In the genomic region with DNA sequence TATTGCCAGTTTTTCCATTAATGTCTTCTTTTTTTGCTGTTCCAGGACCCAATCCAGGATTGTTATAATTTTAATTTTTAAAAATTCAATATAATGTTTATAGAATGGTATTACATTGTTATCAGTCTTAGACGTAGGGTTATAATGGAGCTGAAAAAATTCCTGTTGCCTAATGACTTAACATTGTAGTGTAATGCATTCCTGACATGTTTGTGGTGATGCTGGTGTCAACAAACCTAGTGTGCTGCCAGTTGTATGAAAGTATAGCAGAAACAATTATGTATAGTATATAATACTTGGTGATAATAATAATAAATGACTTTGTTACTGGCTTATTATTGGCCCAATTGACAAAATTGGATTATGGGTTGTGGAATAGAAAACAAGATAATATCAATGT, we compare ENCODE assay signal across 20 cellular contexts. TPM values are rescaled to one million over a fixed set of nuclear protein-coding genes. Genes with fewer than 3 reads are reported as not detected.
DNase-seq lines count a peak whose midpoint lies in the region; ATAC-seq and TF ChIP-seq lines count a peak whose summit lies in the region.
"Had no signal": no experiment of that assay in that cellular context is flagged by ENCODE, and none has a peak within 500 bp of the region (broad histone marks: within the 10 kb centered on the region; RNA-seq: fewer than 3 reads in every experiment).

No MANE protein-coding gene starts in this region.

- peaks cover 16% of the 10 kb centered on the region for H3K36me3 Mint-ChIP-seq in activated naive CD8-positive, alpha-beta T cell treated with anti-CD3 and anti-CD28 coated beads, Interleukin-2, amount 50 U/mL, for 24 hours (ENCODE audit: low read depth)
- peaks cover 19% of the 10 kb centered on the region for H3K36me3 Mint-ChIP-seq in activated naive CD8-positive, alpha-beta T cell treated with anti-CD3 and anti-CD28 coated beads for 36 hours

- no peaks in the 10 kb centered on the region for H3K9me3 Mint-ChIP-seq in activated naive CD8-positive, alpha-beta T cell treated with anti-CD3 and anti-CD28 coated beads, Interleukin-2, amount 50 U/mL, for 24 hours
- H3K9me3 Mint-ChIP-seq in activated naive CD8-positive, alpha-beta T cell treated with anti-CD3 and anti-CD28 coated beads for 36 hours = no peaks in the 10 kb centered on the region

- H3K27me3 Mint-ChIP-seq in activated naive CD8-positive, alpha-beta T cell treated with anti-CD3 and anti-CD28 coated beads, Interleukin-2, amount 50 U/mL, for 24 hours = no peaks in the 10 kb centered on the region
- no peaks in the 10 kb centered on the region for H3K27me3 Mint-ChIP-seq in activated naive CD8-positive, alpha-beta T cell treated with anti-CD3 and anti-CD28 coated beads for 36 hours
- H3K27me3 Mint-ChIP-seq: activated CD4-positive, alpha-beta T cell treated with anti-CD3 and anti-CD28 coated beads for 36 hours; activated naive CD8-positive, alpha-beta T cell had no signal

- DNase-seq in activated naive CD8-positive, alpha-beta T cell treated with anti-CD3 and anti-CD28 coated beads, Interleukin-2, amount 50 U/mL, for 24 hours = no peak
- DNase-seq in activated naive CD8-positive, alpha-beta T cell treated with anti-CD3 and anti-CD28 coated beads for 36 hours = no peak
- DNase-seq in astrocyte of the cerebellum (ENCODE audit: low read depth) (peak; percentile 51), foreskin fibroblast (peak; percentile 20 to 46), transverse colon (no peak), NCI-H1930 (lab: John Stamatoyannopoulos, UW) (no peak), DMS153 treated with DMSO at 0.1 percent for 48 hours (lab: John Stamatoyannopoulos, UW; ENCODE audit: unreplicated experiment) (no peak), GOT3 (lab: John Stamatoyannopoulos, UW) (no peak)
- DNase-seq: activated CD4-positive, alpha-beta T cell treated with anti-CD3 and anti-CD28 coated beads for 36 hours; NCI-H187; NCI-H526 treated with DMSO at 0.1 percent for 48 hours; stimulated activated naive CD4-positive, alpha-beta T cell had no signal

- intact Hi-C loops in transverse colon (cut with DNase I; ENCODE audit: low total_unique reads) = no loop called here

- H3K4me3 ChIP-seq in astrocyte of the cerebellum (ENCODE audit: low read depth, low read length) (no peak overlapping the region), foreskin fibroblast (ENCODE audit: low read depth in 1 of 2, low read length in 2 of 2) (no peak overlapping the region), transverse colon (no peak overlapping the region)
- H3K4me3 ChIP-seq: lung had no signal

- H3K9me3 ChIP-seq in transverse colon = no peaks in the 10 kb centered on the region
- H3K9me3 ChIP-seq: neutrophil had no signal

- in situ Hi-C loops in astrocyte of the cerebellum (cut with HindIII; ENCODE audit: low sequenced_read_pairs) (no loop called here), transverse colon (cut with MboI; ENCODE audit: low pct_ligation_motif_present in 1 of 4, low pct_unique_long_range_greater_than_20kb in 1 of 4, low sequenced_read_pairs in 3 of 4) (no loop called here)

- H3K4me1 ChIP-seq in transverse colon = peaks cover 0 to 12% (median 3%) of the 10 kb centered on the region in 4 donors

- TF ChIP-seq POLR2A in transverse colon (IDR thresholded peaks at IDR 0.05) = no peak

- peak overlapping the region; percentile 46 for H3K27ac Mint-ChIP-seq in activated naive CD8-positive, alpha-beta T cell treated with anti-CD3 and anti-CD28 coated beads, Interleukin-2, amount 50 U/mL, for 24 hours
- H3K27ac Mint-ChIP-seq in activated naive CD8-positive, alpha-beta T cell treated with anti-CD3 and anti-CD28 coated beads for 36 hours = no peak overlapping the region
- H3K27ac Mint-ChIP-seq: activated CD4-positive, alpha-beta T cell treated with anti-CD3 and anti-CD28 coated beads for 36 hours; activated naive CD8-positive, alpha-beta T cell had no signal

- 70 to 83% methylated on average over 1 of the region's 1 CpG for WGBS in transverse colon (ENCODE audit: low coverage in 1 of 2), 2 donors

- H3K4me3 Mint-ChIP-seq in activated naive CD8-positive, alpha-beta T cell treated with anti-CD3 and anti-CD28 coated beads, Interleukin-2, amount 50 U/mL, for 24 hours = no peak overlapping the region
- no peak overlapping the region for H3K4me3 Mint-ChIP-seq in activated naive CD8-positive, alpha-beta T cell treated with anti-CD3 and anti-CD28 coated beads for 36 hours
- H3K4me3 Mint-ChIP-seq: activated CD4-positive, alpha-beta T cell treated with anti-CD3 and anti-CD28 coated beads for 36 hours; activated naive CD8-positive, alpha-beta T cell had no signal

- no peaks in the 10 kb centered on the region for H3K36me3 ChIP-seq in transverse colon
- H3K36me3 ChIP-seq: neutrophil had no signal

- no peak for ATAC-seq in activated naive CD8-positive, alpha-beta T cell treated with anti-CD3 and anti-CD28 coated beads, Interleukin-2, amount 50 U/mL, for 24 hours
- ATAC-seq: activated CD4-positive, alpha-beta T cell treated with anti-CD3 and anti-CD28 coated beads for 36 hours; esophagus mucosa; Panc1 had no signal

- H3K27me3 ChIP-seq in transverse colon = no peaks in the 10 kb centered on the region
- H3K27me3 ChIP-seq: neutrophil had no signal

- H3K27ac ChIP-seq in transverse colon = peak overlapping the region; percentile 1 to 67 (median 52)
- H3K27ac ChIP-seq: 22Rv1, neutrophil had no signal

- H3K4me1 Mint-ChIP-seq in activated naive CD8-positive, alpha-beta T cell treated with anti-CD3 and anti-CD28 coated beads, Interleukin-2, amount 50 U/mL, for 24 hours = no peaks in the 10 kb centered on the region
- H3K4me1 Mint-ChIP-seq in activated naive CD8-positive, alpha-beta T cell treated with anti-CD3 and anti-CD28 coated beads for 36 hours = no peaks in the 10 kb centered on the region
- H3K4me1 Mint-ChIP-seq: activated CD4-positive, alpha-beta T cell treated with anti-CD3 and anti-CD28 coated beads for 36 hours had no signal

- TF ChIP-seq CTCF in astrocyte of the cerebellum (IDR thresholded peaks at IDR 0.05; ENCODE audit: low read depth, low read length, missing control alignments) (no peak), foreskin fibroblast (IDR thresholded peaks at IDR 0.05; ENCODE audit: low read depth, low read length) (no peak), transverse colon (IDR thresholded peaks at IDR 0.05) (no peak)

- no peak for TF ChIP-seq EP300 in transverse colon (IDR thresholded peaks at IDR 0.05; ENCODE audit: low read depth)

RNA-seq across cellular contexts. Expression of gene KIZ, which starts 30.4 kb away (rescaled TPM):
- total RNA-seq in activated naive CD8-positive, alpha-beta T cell treated with anti-CD3 and anti-CD28 coated beads for 36 hours = 10 to 100 TPM in 1 of 2 experiments, 1 to 10 TPM in 1; 9.6 to 15.7 TPM
- 10 to 100 TPM; 24.3 to 95.9 (median 36.9) TPM for total RNA-seq in transverse colon

RNA-seq across cellular contexts. Expression of gene LINC00237, which starts 50.1 kb away (rescaled TPM):
- not detected for total RNA-seq in activated naive CD8-positive, alpha-beta T cell treated with anti-CD3 and anti-CD28 coated beads for 36 hours
- total RNA-seq in transverse colon = not detected
- total RNA-seq: activated CD4-positive, alpha-beta T cell treated with anti-CD3 and anti-CD28 coated beads for 36 hours; esophagus mucosa; lung; T-helper 1 cell treated with Interleukin-12 subunit alpha and Interleukin-12 subunit beta and Interleukin-4 antibody, amounts not matched to agents 30 ng/mL and 1 ng/mL, for 36 hours; ureter had no signal

Comparison
In these comparisons a context has a peak if more than half of its experiments do, and no peak if none do; other contexts are left out.
1. DNase-seq: peak in astrocyte of the cerebellum (single experiment) and foreskin fibroblast (2 of 2); none in activated naive CD8-positive, alpha-beta T cell treated with anti-CD3 and anti-CD28 coated beads, Interleukin-2, amount 50 U/mL, for 24 hours (single experiment), activated naive CD8-positive, alpha-beta T cell treated with anti-CD3 and anti-CD28 coated beads for 36 hours (single experiment), transverse colon (single experiment), NCI-H1930 (0 of 2), DMS153 treated with DMSO at 0.1 percent for 48 hours (single experiment) and GOT3 (single experiment).